ENCODE assay signal across 12 cellular contexts in the genomic region with DNA sequence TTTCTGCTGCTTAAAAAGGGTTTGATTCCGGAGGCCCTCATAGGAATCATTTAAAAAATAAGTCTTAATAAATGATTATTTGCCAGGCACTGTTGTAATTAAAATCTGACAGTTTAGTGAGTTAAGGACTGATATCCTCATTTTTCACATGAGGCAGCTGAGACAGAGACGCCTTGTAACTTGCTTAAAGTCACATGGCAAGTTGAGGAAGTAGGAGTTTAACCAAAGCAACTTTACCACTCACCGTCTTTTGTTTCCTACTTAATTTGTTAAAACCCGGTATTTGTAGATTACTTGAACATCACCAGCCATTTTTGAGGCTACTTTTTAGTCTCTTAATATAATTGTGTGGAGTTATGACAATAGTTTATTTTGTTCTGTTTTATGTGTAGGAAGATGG. TPM values are rescaled to one million over a fixed set of nuclear protein-coding genes. Genes with fewer than 3 reads are reported as not detected.
A peak's percentile ranks its signal among the peaks of the same experiment; 100 is the strongest.
DNase-seq lines count a peak whose midpoint lies in the region; ATAC-seq and TF ChIP-seq lines count a peak whose summit lies in the region.
"Had no signal": no experiment of that assay in that cellular context is flagged by ENCODE, and none has a peak within 500 bp of the region (broad histone marks: within the 10 kb centered on the region; RNA-seq: fewer than 3 reads in every experiment).

No MANE protein-coding gene starts in this region.

- H3F3A ChIP-seq in SU-DHL-6 (ENCODE audit: insufficient read depth): 0 out of 2 replicates have a peak, but pooled peaks cover 15% of the 10 kb centered on the region

- H3K27ac ChIP-seq in SU-DHL-6 (ENCODE audit: low read depth, low read length) (no peak overlapping the region), mesodermal cell (ENCODE audit: low read depth, low read length, severe bottlenecking) (no peak overlapping the region), coronary artery (no peak overlapping the region)

- H3K4me3 ChIP-seq in GM12875 (ENCODE audit: low read depth, low read length): peak overlapping the region; percentile 5
- H3K4me3 ChIP-seq in SU-DHL-6 (ENCODE audit: insufficient read depth, low read length, poor library complexity, severe bottlenecking): peak overlapping the region; percentile 80
- peak overlapping the region; percentile 97 for H3K4me3 ChIP-seq in mesodermal cell (ENCODE audit: extremely low read depth, insufficient read depth, low read length, poor library complexity, severe bottlenecking)
- no peak overlapping the region for H3K4me3 ChIP-seq in coronary artery

- no peaks in the 10 kb centered on the region for H3K9me2 ChIP-seq in SU-DHL-6 (replicated peaks; ENCODE audit: insufficient read depth, low read length)

- H3K4me3 Mint-ChIP-seq in stimulated activated effector memory CD8-positive, alpha-beta T cell treated with anti-CD3 and anti-CD28 coated beads, Interleukin-12 subunit alpha, Interleukin-12 subunit beta, amount 100 ng/mL, for 72 hours: no peak overlapping the region

- H3K79me2 ChIP-seq in SU-DHL-6 (ENCODE audit: insufficient read depth, low read length): peaks cover 70% of the 10 kb centered on the region

- DNase-seq in CD1c-positive myeloid dendritic cell (ENCODE audit: extremely low spot score): peak; percentile 70
- DNase-seq in stimulated activated naive CD4-positive, alpha-beta T cell (lab: John Stamatoyannopoulos, UW): no peak
- DNase-seq in coronary artery (ENCODE audit: low spot score): no peak
- DNase-seq in stimulated activated effector memory CD8-positive, alpha-beta T cell treated with anti-CD3 and anti-CD28 coated beads, Interleukin-12 subunit alpha, Interleukin-12 subunit beta, amount 100 ng/mL, for 72 hours (ENCODE audit: low spot score in 2 of 2): no peak
- no peak for DNase-seq in stimulated activated CD8-positive, alpha-beta memory T cell treated with anti-CD3 and anti-CD28 coated beads, Interleukin-4, amount 100 ng/mL, for 48 hours
- DNase-seq: dermis blood vessel endothelial cell, left cardiac atrium, NCI-H1105 treated with DMSO at 0.1 percent for 48 hours, NCI-H2227 treated with DMSO at 0.1 percent for 48 hours had no signal

- H3K9me3 Mint-ChIP-seq in stimulated activated effector memory CD8-positive, alpha-beta T cell treated with anti-CD3 and anti-CD28 coated beads, Interleukin-12 subunit alpha, Interleukin-12 subunit beta, amount 100 ng/mL, for 72 hours: no peaks in the 10 kb centered on the region

- ATAC-seq in stimulated activated effector memory CD8-positive, alpha-beta T cell treated with anti-CD3 and anti-CD28 coated beads, Interleukin-12 subunit alpha, Interleukin-12 subunit beta, amount 100 ng/mL, for 72 hours: no peak
- ATAC-seq: left cardiac atrium had no signal

- WGBS in mesodermal cell (ENCODE audit: insufficient coverage in 2 of 2), 2 experiments: 100% methylated on average over 1 of the region's 4 CpGs; no CpG with 5 or more reads in 1 of the 2 experiments

- no peak overlapping the region for H3K27ac Mint-ChIP-seq in stimulated activated effector memory CD8-positive, alpha-beta T cell treated with anti-CD3 and anti-CD28 coated beads, Interleukin-12 subunit alpha, Interleukin-12 subunit beta, amount 100 ng/mL, for 72 hours

- no peak overlapping the region for H2AFZ ChIP-seq in SU-DHL-6 (ENCODE audit: low read depth, low read length, severe bottlenecking)

- TF ChIP-seq CTCF in GM12875 (IDR thresholded peaks at IDR 0.05; ENCODE audit: borderline replicate concordance, insufficient read depth, low read depth, low read length) (no peak), SU-DHL-6 (IDR thresholded peaks at IDR 0.05; ENCODE audit: insufficient read depth, low read length, poor library complexity, severe bottlenecking) (no peak), coronary artery (IDR thresholded peaks at IDR 0.05) (no peak)

- no peaks in the 10 kb centered on the region for H3K9me3 ChIP-seq in SU-DHL-6 (ENCODE audit: insufficient read depth, low read length)
- no peaks in the 10 kb centered on the region for H3K9me3 ChIP-seq in mesodermal cell (ENCODE audit: control insufficient read depth, low read length)

- H3K4me1 ChIP-seq in mesodermal cell (ENCODE audit: control insufficient read depth, insufficient read depth, low read length, poor library complexity, severe bottlenecking): peaks cover 9% of the 10 kb centered on the region

- H3K9ac ChIP-seq in SU-DHL-6 (ENCODE audit: low read length): peak overlapping the region; percentile 85

- peaks cover 37% of the 10 kb centered on the region for H3K4me1 Mint-ChIP-seq in stimulated activated effector memory CD8-positive, alpha-beta T cell treated with anti-CD3 and anti-CD28 coated beads, Interleukin-12 subunit alpha, Interleukin-12 subunit beta, amount 100 ng/mL, for 72 hours

- H4K20me1 ChIP-seq in SU-DHL-6 (ENCODE audit: low read depth, low read length): no peaks in the 10 kb centered on the region; the same call in 1 of the 2 replicates

- H3K4me2 ChIP-seq in SU-DHL-6 (ENCODE audit: low read depth, low read length, poor library complexity, severe bottlenecking): peak overlapping the region; percentile 93

- H3K36me3 Mint-ChIP-seq in stimulated activated effector memory CD8-positive, alpha-beta T cell treated with anti-CD3 and anti-CD28 coated beads, Interleukin-12 subunit alpha, Interleukin-12 subunit beta, amount 100 ng/mL, for 72 hours: peaks cover 11% of the 10 kb centered on the region

- H3K36me3 ChIP-seq in SU-DHL-6 (ENCODE audit: low read length): 0 out of 2 replicates have a peak, but pooled peaks cover 4% of the 10 kb centered on the region
- peaks cover 46% of the 10 kb centered on the region for H3K36me3 ChIP-seq in mesodermal cell (ENCODE audit: control insufficient read depth, insufficient read depth, low read length)

- H3K27me3 ChIP-seq in SU-DHL-6 (ENCODE audit: low read length): no peaks in the 10 kb centered on the region

RNA-seq across cellular contexts. Expression of a gene that starts 2.4 kb away (rescaled TPM):
- 9.8 TPM for polyA plus RNA-seq in mesodermal cell (2013, experiment 1 of 2)
- polyA plus RNA-seq in mesodermal cell (2013, experiment 2 of 2): 12.9 TPM

RNA-seq across cellular contexts. Expression of a gene that starts 49.8 kb away (rescaled TPM):
- polyA plus RNA-seq in mesodermal cell (2013, experiment 1 of 2): 66.2 TPM
- polyA plus RNA-seq in mesodermal cell (2013, experiment 2 of 2): 66.9 TPM

RNA-seq across cellular contexts. Expression of a gene that starts 56.1 kb away (rescaled TPM):
- 1.4 TPM for polyA plus RNA-seq in mesodermal cell (2013, experiment 1 of 2)
- polyA plus RNA-seq in mesodermal cell (2013, experiment 2 of 2): 0.91 TPM
